In genomic region chr12:52884526-52885293, GRCh38 we compare ENCODE assay signal across 8 cellular contexts. TPM values are rescaled to one million over a fixed set of nuclear protein-coding genes. Genes with fewer than 3 reads are reported as not detected.
DNase-seq lines count a peak whose midpoint lies in the region; ATAC-seq and TF ChIP-seq lines count a peak whose summit lies in the region.

No MANE protein-coding gene starts in this region.

- peak; percentile 86 for ATAC-seq in Panc1
- ATAC-seq in activated T-cell treated with anti-CD3 and anti-CD28 coated beads, Interleukin-2, amount 50 U/mL, for 4 hours: peak; percentile 79 to 80
- ATAC-seq in omental fat pad (ENCODE audit: low FRiP score): peak; percentile 61
- ATAC-seq in HG02970 (IDR thresholded peaks at IDR 0.05; ENCODE audit: low FRiP score, unreplicated experiment): no peak

- no peak overlapping the region for H3K27ac Mint-ChIP-seq in CD8-positive, alpha-beta memory T cell

- no peak overlapping the region for H3K9ac ChIP-seq in HUES64 (ENCODE audit: low read depth, low read length)

- no peak overlapping the region for H3K4me3 ChIP-seq in CD8-positive, alpha-beta memory T cell (ENCODE audit: low read length)
- H3K4me3 ChIP-seq in HUES64 (ENCODE audit: low read length): no peak overlapping the region
- no peak overlapping the region for H3K4me3 ChIP-seq in Panc1 (ENCODE audit: low read depth in 2 of 2, low read length in 2 of 2)
- H3K4me3 ChIP-seq in fibroblast of mammary gland (ENCODE audit: control insufficient read depth, low read depth, low read length): no peak overlapping the region
- H3K4me3 ChIP-seq in tibial artery: no peak overlapping the region

- DNase-seq in CD8-positive, alpha-beta memory T cell: peak; percentile 57 to 81 (median 68)
- no peak for DNase-seq in Panc1 (ENCODE audit: low read depth, low spot score)
- DNase-seq in activated T-cell treated with anti-CD3 and anti-CD28 coated beads, Interleukin-2, amount 50 U/mL, for 4 hours: peak; percentile 82
- DNase-seq in fibroblast of mammary gland (ENCODE audit: low read depth): peak; percentile 42
- DNase-seq in omental fat pad (ENCODE audit: low spot score): peak; percentile 86
- peak; percentile 69 to 84 for DNase-seq in tibial artery

- BruUV-seq in Panc1 (replicated peaks; lab: Mats Ljungman, UMichigan): no TSS peak

- intact Hi-C loops in Panc1 (cut with micrococcal nuclease; ENCODE audit: unreplicated experiment): loop anchor here (1.0 kb wide), 1 partner anchor 97 kb away; no protein-coding TSS in a partner anchor
- intact Hi-C loops in tibial artery (cut with DNase I; ENCODE audit: low total_unique reads): loop anchor here (2.0 kb wide), 1 partner anchor 96 kb away; no protein-coding TSS in a partner anchor

- no peaks in the 10 kb centered on the region for H3K9me3 ChIP-seq in CD8-positive, alpha-beta memory T cell (ENCODE audit: low read length)
- H3K9me3 ChIP-seq in HUES64 (ENCODE audit: insufficient read depth, low read depth, low read length): no peaks in the 10 kb centered on the region
- H3K9me3 ChIP-seq in Panc1 (ENCODE audit: control insufficient read depth, insufficient read depth, low read depth, low read length): no peaks in the 10 kb centered on the region
- no peaks in the 10 kb centered on the region for H3K9me3 ChIP-seq in tibial artery

- peaks cover 15 to 28% of the 10 kb centered on the region in 2 donors for H3K27me3 Mint-ChIP-seq in CD8-positive, alpha-beta memory T cell
- peaks cover 18% of the 10 kb centered on the region for H3K27me3 Mint-ChIP-seq in activated T-cell treated with anti-CD3 and anti-CD28 coated beads, Interleukin-2, amount 50 U/mL, for 4 hours (ENCODE audit: low read depth)

- no peaks in the 10 kb centered on the region for H3K36me3 ChIP-seq in CD8-positive, alpha-beta memory T cell (ENCODE audit: insufficient read depth, low read length)
- H3K36me3 ChIP-seq in HUES64 (ENCODE audit: insufficient read depth, low read length) (no peaks in the 10 kb centered on the region), Panc1 (ENCODE audit: control insufficient read depth, insufficient read depth, low read length) (no peaks in the 10 kb centered on the region), tibial artery (no peaks in the 10 kb centered on the region)

- in situ Hi-C loops in Panc1 (cut with HindIII; ENCODE audit: low pct_unique_long_range_greater_than_20kb, low sequenced_read_pairs): loop anchor here (25.0 kb wide), 1 partner anchor 103 kb away; no protein-coding TSS in a partner anchor

- no peaks in the 10 kb centered on the region for H3K36me3 Mint-ChIP-seq in CD8-positive, alpha-beta memory T cell
- no peaks in the 10 kb centered on the region for H3K36me3 Mint-ChIP-seq in activated T-cell treated with anti-CD3 and anti-CD28 coated beads, Interleukin-2, amount 50 U/mL, for 4 hours (ENCODE audit: insufficient read depth)

- H3K27ac ChIP-seq in CD8-positive, alpha-beta memory T cell (ENCODE audit: low read depth, low read length): no peak overlapping the region
- H3K27ac ChIP-seq in HUES64 (ENCODE audit: low read depth, low read length) (peak overlapping the region; percentile 46; the same call in 1 of the 2 replicates), Panc1 (ENCODE audit: low read length) (peak overlapping the region; percentile 83), tibial artery (no peak overlapping the region)

- no peak overlapping the region for H3K4me3 Mint-ChIP-seq in CD8-positive, alpha-beta memory T cell
- H3K4me3 Mint-ChIP-seq in activated T-cell treated with anti-CD3 and anti-CD28 coated beads, Interleukin-2, amount 50 U/mL, for 4 hours: no peak overlapping the region

- peak; percentile 94 for TF ChIP-seq CTCF in Panc1 (IDR thresholded peaks at IDR 0.05)
- TF ChIP-seq CTCF in fibroblast of mammary gland (conservative IDR thresholded peaks at IDR 0.05; ENCODE audit: control insufficient read depth, insufficient read depth, low read depth, low read length): peak; percentile 84
- TF ChIP-seq CTCF in omental fat pad (IDR thresholded peaks at IDR 0.05): peak in 2 of 3 donors; percentile 45 to 91
- peak; percentile 91 to 96 for TF ChIP-seq CTCF in tibial artery (IDR thresholded peaks at IDR 0.05)

- H3K4me1 Mint-ChIP-seq in CD8-positive, alpha-beta memory T cell: peaks cover 6 to 8% (median 7%) of the 10 kb centered on the region in 3 donors
- H3K4me1 Mint-ChIP-seq in activated T-cell treated with anti-CD3 and anti-CD28 coated beads, Interleukin-2, amount 50 U/mL, for 4 hours (ENCODE audit: low read depth): peaks cover 4% of the 10 kb centered on the region

- WGBS in HUES64: 38% methylated on average over 12 of the region's 13 CpGs

- POLR2A ChIA-PET in CD8-positive, alpha-beta memory T cell (lab: Charles Lee): no interaction called here
- POLR2A ChIA-PET in Panc1 (lab: Charles Lee): interaction anchor here (0.6 to 1.5 kb wide), 3 partner anchors 20 to 163 kb away, joined by 4 to 7 read pairs (median 5); partner anchors contain the start of gene KRT8

- no peaks in the 10 kb centered on the region for H3K27me3 ChIP-seq in CD8-positive, alpha-beta memory T cell (ENCODE audit: insufficient read depth, low read length, poor library complexity, severe bottlenecking)
- H3K27me3 ChIP-seq in HUES64 (ENCODE audit: insufficient read depth, low read length) (no peaks in the 10 kb centered on the region), Panc1 (ENCODE audit: control insufficient read depth, insufficient read depth, low read length) (no peaks in the 10 kb centered on the region), tibial artery (peaks cover 0 to 3% of the 10 kb centered on the region in 2 donors)

- H3K4me1 ChIP-seq in CD8-positive, alpha-beta memory T cell (ENCODE audit: insufficient read depth, low read length): peaks cover 4% of the 10 kb centered on the region
- 0 out of 2 replicates have a peak, but pooled peaks cover 4% of the 10 kb centered on the region for H3K4me1 ChIP-seq in HUES64 (ENCODE audit: insufficient read depth, low read length)
- peaks cover 17% of the 10 kb centered on the region for H3K4me1 ChIP-seq in Panc1 (ENCODE audit: control insufficient read depth, insufficient read depth, low read length)
- peaks cover 0 to 4% (median under 1%) of the 10 kb centered on the region in 4 donors for H3K4me1 ChIP-seq in tibial artery

- CTCF ChIA-PET in CD8-positive, alpha-beta memory T cell (lab: Charles Lee): interaction anchor here (0.7 to 16.3 kb wide), 47 partner anchors 8 to 729 kb away, joined by 3 to 276 read pairs (median 4); partner anchors contain the start of genes EIF4B, KRT18 and KRT8
- CTCF ChIA-PET in Panc1 (lab: Charles Lee): interaction anchor here (0.5 to 2.8 kb wide), 16 partner anchors 10 to 164 kb away, joined by 3 to 124 read pairs (median 5); partner anchors contain the start of genes KRT18 and KRT8

- H3K9me3 Mint-ChIP-seq in CD8-positive, alpha-beta memory T cell: no peaks in the 10 kb centered on the region
- no peaks in the 10 kb centered on the region for H3K9me3 Mint-ChIP-seq in activated T-cell treated with anti-CD3 and anti-CD28 coated beads, Interleukin-2, amount 50 U/mL, for 4 hours

RNA-seq across cellular contexts. Expression of gene KRT8, which starts 20.2 kb away (rescaled TPM):
- total RNA-seq in CD8-positive, alpha-beta memory T cell: under 1 TPM in 1 of 2 experiments, not detected in 1; 0.46 TPM
- polyA plus RNA-seq in CD8-positive, alpha-beta memory T cell: 1.0 TPM
- polyA plus RNA-seq in HUES64 (2013, experiment 1 of 2): 300 TPM
- 301 TPM for polyA plus RNA-seq in HUES64 (2013, experiment 2 of 2)
- total RNA-seq in Panc1 (2021; ENCODE audit: unreplicated experiment) (6,125 TPM), omental fat pad (1,000 to 10,000 TPM in 1 of 4 donors, 100 to 1,000 TPM in 2, 10 to 100 TPM in 1; 92.8 to 1,088 (median 251) TPM)
- 7,157 TPM for polyA plus RNA-seq in Panc1 (2012; ENCODE audit: insufficient read length)
- 1 to 10 TPM; 4.2 to 6.0 (median 4.5) TPM for total RNA-seq in activated T-cell treated with anti-CD3 and anti-CD28 coated beads, Interleukin-2, amount 50 U/mL, for 4 hours

RNA-seq across cellular contexts. Expression of gene KRT78, which starts 35.9 kb away (rescaled TPM):
- total RNA-seq in CD8-positive, alpha-beta memory T cell: not detected
- polyA plus RNA-seq in CD8-positive, alpha-beta memory T cell: not detected
- polyA plus RNA-seq in HUES64 (2013, experiment 1 of 2): not detected
- polyA plus RNA-seq in HUES64 (2013, experiment 2 of 2): not detected
- not detected for total RNA-seq in Panc1 (2021; ENCODE audit: unreplicated experiment)
- polyA plus RNA-seq in Panc1 (2012; ENCODE audit: insufficient read length): not detected
- not detected for total RNA-seq in activated T-cell treated with anti-CD3 and anti-CD28 coated beads, Interleukin-2, amount 50 U/mL, for 4 hours
- 1 to 10 TPM in 1 of 4 donors, not detected in 3; 1.9 TPM for total RNA-seq in omental fat pad

RNA-seq across cellular contexts. Expression of gene KRT79, which starts 50.6 kb away (rescaled TPM):
- not detected for total RNA-seq in CD8-positive, alpha-beta memory T cell
- polyA plus RNA-seq in CD8-positive, alpha-beta memory T cell: not detected
- not detected for polyA plus RNA-seq in HUES64 (2013, experiment 1 of 2)
- polyA plus RNA-seq in HUES64 (2013, experiment 2 of 2): not detected
- total RNA-seq in Panc1 (2021; ENCODE audit: unreplicated experiment) (not detected), omental fat pad (1 to 10 TPM in 2 of 4 donors, under 1 TPM in 1, not detected in 1; 0.46 to 2.8 (median 1.7) TPM)
- polyA plus RNA-seq in Panc1 (2012; ENCODE audit: insufficient read length): 0.11 TPM
- total RNA-seq in activated T-cell treated with anti-CD3 and anti-CD28 coated beads, Interleukin-2, amount 50 U/mL, for 4 hours: under 1 TPM in 2 of 3 donors, not detected in 1; 0.10 to 0.16 TPM

Comparison
In these comparisons a context has a peak if more than half of its experiments do, and no peak if none do; other contexts are left out.
1. H3K27ac ChIP-seq: peak in HUES64 (single experiment) and Panc1 (single experiment); none in CD8-positive, alpha-beta memory T cell (single experiment) and tibial artery (0 of 2).
2. RNA of gene KRT8, which starts 20.2 kb away (total RNA-seq): 6,125 TPM in Panc1 (single experiment) and 92.8 to 1,088 TPM in omental fat pad; 4.2 to 6.0 TPM in activated T-cell treated with anti-CD3 and anti-CD28 coated beads, Interleukin-2, amount 50 U/mL, for 4 hours and 0.46 TPM in CD8-positive, alpha-beta memory T cell; every median in the first group is over 10 times any median in the second.
3. Peak in every context shown above with its lines, with median percentiles within 50 percentile points of each other: CTCF ChIP-seq.